Comparison of ENCODE assay signal across 21 cellular contexts in genomic region chr10:10479465-10479864, GRCh38.
"Had no signal": no experiment of that assay in that cellular context is flagged by ENCODE, and none has a peak within 500 bp of the region (broad histone marks: within the 10 kb centered on the region; RNA-seq: fewer than 3 reads in every experiment).

No MANE protein-coding gene starts in this region.

- H3K4me1 Mint-ChIP-seq: naive B cell; naive thymus-derived CD8-positive, alpha-beta T cell had no signal

- H3K27ac ChIP-seq: colonic mucosa, esophagus muscularis mucosa, gastrocnemius medialis, heart right ventricle, left lung, lower lobe of right lung had no signal

- H3K36me3 Mint-ChIP-seq: mesothelial cell of epicardium; naive B cell; naive thymus-derived CD8-positive, alpha-beta T cell had no signal

- H3K27me3 ChIP-seq: colonic mucosa, esophagus muscularis mucosa, gastrocnemius medialis, left lung had no signal

- H3K9me3 Mint-ChIP-seq: dendritic cell treated with granulocyte-macrophage colony-stimulating factor and Interleukin-4, amounts not matched to agents 40 ng/mL and 50 ng/mL, for 4 days; naive thymus-derived CD8-positive, alpha-beta T cell had no signal

- H3K9me3 ChIP-seq: colonic mucosa, esophagus muscularis mucosa, gastrocnemius medialis, heart right ventricle, left lung, lower lobe of right lung, mucosa of descending colon had no signal

- H3K27ac Mint-ChIP-seq: dendritic cell treated with granulocyte-macrophage colony-stimulating factor and Interleukin-4, amounts not matched to agents 40 ng/mL and 50 ng/mL, for 4 days; effector memory CD8-positive, alpha-beta T cell; naive B cell; naive thymus-derived CD8-positive, alpha-beta T cell had no signal

- H3K4me3 Mint-ChIP-seq: dendritic cell treated with granulocyte-macrophage colony-stimulating factor and Interleukin-4, amounts not matched to agents 40 ng/mL and 50 ng/mL, for 4 days; effector memory CD8-positive, alpha-beta T cell; mesothelial cell of epicardium; naive B cell; naive thymus-derived CD8-positive, alpha-beta T cell had no signal

- H3K4me3 ChIP-seq: colonic mucosa, esophagus muscularis mucosa, gastrocnemius medialis, heart right ventricle, left lung, lower lobe of right lung, mucosa of descending colon had no signal

- H3K36me3 ChIP-seq: colonic mucosa, esophagus muscularis mucosa, gastrocnemius medialis, heart right ventricle, left lung, lower lobe of right lung had no signal

- H3K4me1 ChIP-seq: colonic mucosa, esophagus muscularis mucosa, gastrocnemius medialis, heart right ventricle, left lung, lower lobe of right lung had no signal

- DNase-seq: colonic mucosa; cortex of kidney; effector CD8-positive, alpha-beta T cell; effector memory CD8-positive, alpha-beta T cell; foreskin fibroblast; foreskin melanocyte; gastrocnemius medialis; glutamatergic neuron; head of caudate nucleus; heart right ventricle; hippocampal formation; left cardiac atrium; left lung; left ventricle myocardium superior; lower lobe of right lung; mucosa of descending colon; naive B cell; naive thymus-derived CD8-positive, alpha-beta T cell had no signal

- ATAC-seq: effector memory CD8-positive, alpha-beta T cell; gastrocnemius medialis; heart right ventricle; left cardiac atrium; left lung; left ventricle myocardium superior; lower lobe of right lung; mucosa of descending colon; naive thymus-derived CD8-positive, alpha-beta T cell had no signal
